Comparison of ENCODE assay signal across 9 cellular contexts in genomic region chrX:38175140-38175539, GRCh38. TPM values are rescaled to one million over a fixed set of nuclear protein-coding genes. Genes with fewer than 3 reads are reported as not detected.
DNase-seq lines count a peak whose midpoint lies in the region; ATAC-seq and TF ChIP-seq lines count a peak whose summit lies in the region.
"Had no signal": no experiment of that assay in that cellular context is flagged by ENCODE, and none has a peak within 500 bp of the region (broad histone marks: within the 10 kb centered on the region; RNA-seq: fewer than 3 reads in every experiment).

No MANE protein-coding gene starts in this region.

- H3K27ac Mint-ChIP-seq in natural killer cell treated with Interleukin-12 subunit alpha and Interleukin-12 subunit beta and Interleukin-15 and Interleukin-18, amount 100 ng/mL, for 72 hours = no peak overlapping the region
- H3K27ac Mint-ChIP-seq: stimulated activated naive B cell treated with anti-CD40 and anti-IgM and Interleukin-4, amounts not matched to agents 10 μg/mL and 1 μg/mL and 100 μg/mL, for 72 hours had no signal

- no peaks in the 10 kb centered on the region for H3K27me3 ChIP-seq in OCI-LY3 (ENCODE audit: low read depth, low read length)
- no peaks in the 10 kb centered on the region for H3K27me3 ChIP-seq in transverse colon

- TF ChIP-seq CTCF in OCI-LY3 (IDR thresholded peaks at IDR 0.05; ENCODE audit: low read depth, low read length) = peak; percentile 70
- TF ChIP-seq CTCF in fibroblast of the aortic adventitia (IDR thresholded peaks at IDR 0.05; ENCODE audit: insufficient read depth, low read length) = peak; percentile 35
- TF ChIP-seq CTCF in transverse colon (IDR thresholded peaks at IDR 0.05) = peak; percentile 15 to 44 (median 32)

- no peaks in the 10 kb centered on the region for H3K9me3 Mint-ChIP-seq in natural killer cell treated with Interleukin-12 subunit alpha and Interleukin-12 subunit beta and Interleukin-15 and Interleukin-18, amount 100 ng/mL, for 72 hours
- H3K9me3 Mint-ChIP-seq: stimulated activated naive B cell treated with anti-CD40 and anti-IgM and Interleukin-4, amounts not matched to agents 10 μg/mL and 1 μg/mL and 100 μg/mL, for 72 hours had no signal

- H3K4me1 ChIP-seq in OCI-LY3 (ENCODE audit: low read length) (peaks cover 8% of the 10 kb centered on the region), transverse colon (no peaks in the 10 kb centered on the region)

- TF ChIP-seq EP300 in transverse colon (IDR thresholded peaks at IDR 0.05; ENCODE audit: low read depth) = no peak

- DNase-seq in DMS 273 treated with DMSO at 0.1 percent for 48 hours (lab: John Stamatoyannopoulos, UW) = peak; percentile 26
- DNase-seq in HPDE6-E6E7 (ENCODE audit: extremely low spot score) = peak; percentile 35
- DNase-seq in fibroblast of the aortic adventitia (ENCODE audit: low read depth) = no peak
- peak; percentile 27 for DNase-seq in transverse colon
- DNase-seq in natural killer cell treated with Interleukin-12 subunit alpha and Interleukin-12 subunit beta and Interleukin-15 and Interleukin-18, amount 100 ng/mL, for 72 hours (ENCODE audit: low spot score) = no peak
- DNase-seq: stimulated activated naive B cell treated with anti-CD40 and anti-IgM and Interleukin-4, amounts not matched to agents 10 μg/mL and 1 μg/mL and 100 μg/mL, for 72 hours had no signal

- no peak overlapping the region for H2AFZ ChIP-seq in OCI-LY3 (ENCODE audit: low read depth, low read length)

- no peaks in the 10 kb centered on the region for H3K36me3 Mint-ChIP-seq in natural killer cell treated with Interleukin-12 subunit alpha and Interleukin-12 subunit beta and Interleukin-15 and Interleukin-18, amount 100 ng/mL, for 72 hours
- H3K36me3 Mint-ChIP-seq: stimulated activated naive B cell treated with anti-CD40 and anti-IgM and Interleukin-4, amounts not matched to agents 10 μg/mL and 1 μg/mL and 100 μg/mL, for 72 hours had no signal

- no peak for ATAC-seq in natural killer cell treated with Interleukin-12 subunit alpha and Interleukin-12 subunit beta and Interleukin-15 and Interleukin-18, amount 100 ng/mL, for 72 hours
- no peak for ATAC-seq in GM19463 (IDR thresholded peaks at IDR 0.05; ENCODE audit: unreplicated experiment)
- ATAC-seq in GM18519 (IDR thresholded peaks at IDR 0.05; ENCODE audit: low FRiP score, unreplicated experiment) = no peak

- no peak overlapping the region for H3K4me3 Mint-ChIP-seq in natural killer cell treated with Interleukin-12 subunit alpha and Interleukin-12 subunit beta and Interleukin-15 and Interleukin-18, amount 100 ng/mL, for 72 hours
- H3K4me3 Mint-ChIP-seq: stimulated activated naive B cell treated with anti-CD40 and anti-IgM and Interleukin-4, amounts not matched to agents 10 μg/mL and 1 μg/mL and 100 μg/mL, for 72 hours had no signal

- H3K9ac ChIP-seq in OCI-LY3 (ENCODE audit: low read length) = no peak overlapping the region

- H3K9me3 ChIP-seq in OCI-LY3 (ENCODE audit: insufficient read depth, low read length) = no peaks in the 10 kb centered on the region
- H3K9me3 ChIP-seq in transverse colon = no peaks in the 10 kb centered on the region

- intact Hi-C loops in transverse colon (cut with DNase I; ENCODE audit: low total_unique reads) = no loop called here

- H3K4me3 ChIP-seq in OCI-LY3 (ENCODE audit: low read length) (no peak overlapping the region), fibroblast of the aortic adventitia (ENCODE audit: low read depth, low read length) (no peak overlapping the region), transverse colon (no peak overlapping the region)

- no peak for TF ChIP-seq POLR2A in transverse colon (IDR thresholded peaks at IDR 0.05)

- WGBS in transverse colon (ENCODE audit: low coverage in 1 of 2), 2 donors = 24 to 29% methylated on average over 1 to 3 of the region's 3 CpGs

- no peaks in the 10 kb centered on the region for H3K36me3 ChIP-seq in OCI-LY3 (replicated peaks; ENCODE audit: low read depth, low read length)
- no peaks in the 10 kb centered on the region for H3K36me3 ChIP-seq in transverse colon

- H3K4me1 Mint-ChIP-seq in natural killer cell treated with Interleukin-12 subunit alpha and Interleukin-12 subunit beta and Interleukin-15 and Interleukin-18, amount 100 ng/mL, for 72 hours (ENCODE audit: low read depth in 2 of 2) = no peaks in the 10 kb centered on the region
- H3K4me1 Mint-ChIP-seq: stimulated activated naive B cell treated with anti-CD40 and anti-IgM and Interleukin-4, amounts not matched to agents 10 μg/mL and 1 μg/mL and 100 μg/mL, for 72 hours had no signal

- H4K20me1 ChIP-seq in OCI-LY3 (ENCODE audit: insufficient read depth, low read length) = no peaks in the 10 kb centered on the region

- H3K4me2 ChIP-seq in OCI-LY3 (ENCODE audit: low read length) = no peak overlapping the region

- H3K79me2 ChIP-seq in OCI-LY3 (ENCODE audit: low read length) = no peaks in the 10 kb centered on the region

- H3K27ac ChIP-seq in OCI-LY3 (ENCODE audit: low read length) (no peak overlapping the region), transverse colon (no peak overlapping the region)

- in situ Hi-C loops in transverse colon (cut with MboI; ENCODE audit: low pct_ligation_motif_present in 1 of 4, low pct_unique_long_range_greater_than_20kb in 1 of 4, low sequenced_read_pairs in 3 of 4) = loop anchor here in 2 of 4 donors (10.0 to 25.0 kb wide), 2 partner anchors 250 to 438 kb away; no protein-coding TSS in a partner anchor

- H3K27me3 Mint-ChIP-seq in natural killer cell treated with Interleukin-12 subunit alpha and Interleukin-12 subunit beta and Interleukin-15 and Interleukin-18, amount 100 ng/mL, for 72 hours = peaks cover 7 to 10% of the 10 kb centered on the region in 2 donors

RNA-seq across cellular contexts. Expression of gene SRPX, which starts 45.5 kb away (rescaled TPM):
- total RNA-seq in fibroblast of the aortic adventitia (ENCODE audit: low replicate concordance) (142 and 242 TPM in 2 replicates), transverse colon (10 to 100 TPM; 16.1 to 43.6 (median 38.6) TPM)
- total RNA-seq in natural killer cell treated with Interleukin-12 subunit alpha and Interleukin-12 subunit beta and Interleukin-15 and Interleukin-18, amount 100 ng/mL, for 72 hours = not detected

Comparison
In these comparisons a context has a peak if more than half of its experiments do, and no peak if none do; other contexts are left out.
1. DNase-seq: peak in DMS 273 treated with DMSO at 0.1 percent for 48 hours (single experiment), HPDE6-E6E7 (single experiment) and transverse colon (single experiment); none in fibroblast of the aortic adventitia (single experiment) and natural killer cell treated with Interleukin-12 subunit alpha and Interleukin-12 subunit beta and Interleukin-15 and Interleukin-18, amount 100 ng/mL, for 72 hours (single experiment).
2. RNA of gene SRPX, which starts 45.5 kb away (total RNA-seq): 142 to 242 TPM in fibroblast of the aortic adventitia and 16.1 to 43.6 TPM in transverse colon; not detected in natural killer cell treated with Interleukin-12 subunit alpha and Interleukin-12 subunit beta and Interleukin-15 and Interleukin-18, amount 100 ng/mL, for 72 hours; every median in the first group is over 10 times any median in the second.
3. Peak in every context shown above with its lines, with median percentiles within 50 percentile points of each other: CTCF ChIP-seq.